ENCODE assay signal across 7 cellular contexts in the genomic region with DNA sequence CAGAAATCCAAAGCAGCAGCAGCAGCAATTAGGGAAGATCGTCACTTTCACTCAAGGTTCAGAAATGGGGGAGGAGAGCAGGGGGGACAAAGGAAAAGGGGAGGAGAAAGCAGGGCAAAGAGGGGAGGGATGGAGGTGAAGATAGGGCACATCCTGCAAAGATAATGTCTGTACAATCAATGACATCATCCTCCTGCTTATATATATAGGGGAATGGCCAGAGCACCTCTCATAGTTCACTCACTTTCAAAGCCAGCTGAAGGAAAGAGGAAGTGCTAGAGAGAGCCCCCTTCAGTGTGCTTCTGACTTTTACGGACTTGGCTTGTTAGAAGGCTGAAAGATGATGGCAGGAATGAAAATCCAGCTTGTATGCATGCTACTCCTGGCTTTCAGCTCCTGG. TPM values are rescaled to one million over a fixed set of nuclear protein-coding genes. Genes with fewer than 3 reads are reported as not detected.
DNase-seq lines count a peak whose midpoint lies in the region; ATAC-seq and TF ChIP-seq lines count a peak whose summit lies in the region.

A gene with protein sequence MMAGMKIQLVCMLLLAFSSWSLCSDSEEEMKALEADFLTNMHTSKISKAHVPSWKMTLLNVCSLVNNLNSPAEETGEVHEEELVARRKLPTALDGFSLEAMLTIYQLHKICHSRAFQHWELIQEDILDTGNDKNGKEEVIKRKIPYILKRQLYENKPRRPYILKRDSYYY (plus strand): TSS at position 232 of the 400 bp plus-strand sequence. CDS start 109 bp downstream, at position 341.

- H3K27me3 Mint-ChIP-seq in Calu3 (ENCODE audit: unreplicated experiment), result no peaks in the 10 kb centered on the region
- peaks cover 2% of the 10 kb centered on the region for H3K27me3 Mint-ChIP-seq in activated CD4-positive, alpha-beta T cell treated with anti-CD3 and anti-CD28 coated beads, Interleukin-2, amount 10 ng/mL, durations not matched to agents 7 days and 5 days

- no peak for TF ChIP-seq POLR2A in testis (IDR thresholded peaks at IDR 0.05)

- no peaks in the 10 kb centered on the region for H3K79me2 ChIP-seq in OCI-LY3 (ENCODE audit: low read length)

- H3K36me3 ChIP-seq in OCI-LY3 (replicated peaks; ENCODE audit: low read depth, low read length), result no peaks in the 10 kb centered on the region
- no peaks in the 10 kb centered on the region for H3K36me3 ChIP-seq in mesodermal cell (ENCODE audit: control insufficient read depth, insufficient read depth, low read length)
- H3K36me3 ChIP-seq in testis (ENCODE audit: low read depth, missing control alignments), result no peaks in the 10 kb centered on the region

- no peaks in the 10 kb centered on the region for H3K27me3 ChIP-seq in OCI-LY3 (ENCODE audit: low read depth, low read length)
- no peaks in the 10 kb centered on the region for H3K27me3 ChIP-seq in testis

- 0 out of 2 replicates have a peak within 1 kb of the TSS, but pooled peaks have one; percentile 13 for H3K9ac ChIP-seq in OCI-LY3 (ENCODE audit: low read length)

- peak; percentile 74 for ATAC-seq in GM19372 (IDR thresholded peaks at IDR 0.05; ENCODE audit: low read depth, unreplicated experiment)
- ATAC-seq in HG03045 (IDR thresholded peaks at IDR 0.05; ENCODE audit: unreplicated experiment), result peak; percentile 62

- H3K27ac Mint-ChIP-seq in Calu3 (ENCODE audit: unreplicated experiment), result no peak within 1 kb of the TSS
- H3K27ac Mint-ChIP-seq in activated CD4-positive, alpha-beta T cell treated with anti-CD3 and anti-CD28 coated beads, Interleukin-2, amount 10 ng/mL, durations not matched to agents 7 days and 5 days, result no peak within 1 kb of the TSS

- no peaks in the 10 kb centered on the region for H3K36me3 Mint-ChIP-seq in Calu3 (ENCODE audit: insufficient read depth, unreplicated experiment)
- no peaks in the 10 kb centered on the region for H3K36me3 Mint-ChIP-seq in activated CD4-positive, alpha-beta T cell treated with anti-CD3 and anti-CD28 coated beads, Interleukin-2, amount 10 ng/mL, durations not matched to agents 7 days and 5 days (ENCODE audit: low read depth)

- H3K4me1 ChIP-seq in OCI-LY3 (ENCODE audit: low read length) (peaks cover 28% of the 10 kb centered on the region), mesodermal cell (ENCODE audit: control insufficient read depth, insufficient read depth, low read length, poor library complexity, severe bottlenecking) (no peaks in the 10 kb centered on the region), testis (no peaks in the 10 kb centered on the region)

- no peaks in the 10 kb centered on the region for H3K9me3 Mint-ChIP-seq in Calu3 (ENCODE audit: low read depth, unreplicated experiment)
- H3K9me3 Mint-ChIP-seq in activated CD4-positive, alpha-beta T cell treated with anti-CD3 and anti-CD28 coated beads, Interleukin-2, amount 10 ng/mL, durations not matched to agents 7 days and 5 days, result no peaks in the 10 kb centered on the region

- CTCF ChIA-PET in Calu3 (lab: Charles Lee), result no interaction called here
- CTCF ChIA-PET in activated CD4-positive, alpha-beta T cell treated with anti-CD3 and anti-CD28 coated beads, Interleukin-2, amount 10 ng/mL, durations not matched to agents 7 days and 5 days (lab: Charles Lee), result no interaction called here

- H3K4me3 Mint-ChIP-seq in Calu3 (ENCODE audit: low read depth, unreplicated experiment), result no peak within 1 kb of the TSS
- H3K4me3 Mint-ChIP-seq in activated CD4-positive, alpha-beta T cell treated with anti-CD3 and anti-CD28 coated beads, Interleukin-2, amount 10 ng/mL, durations not matched to agents 7 days and 5 days, result no peak within 1 kb of the TSS

- DNase-seq in Calu3 (no peak), testis (no peak)
- DNase-seq in activated CD4-positive, alpha-beta T cell treated with anti-CD3 and anti-CD28 coated beads, Interleukin-2, amount 10 ng/mL, durations not matched to agents 7 days and 5 days, result no peak

- peak within 1 kb of the TSS; percentile 72 for H3K4me2 ChIP-seq in OCI-LY3 (ENCODE audit: low read length)

- WGBS in mesodermal cell (ENCODE audit: insufficient coverage in 2 of 2), 2 experiments, result 6 to 22% methylated on average over 1 to 2 of the region's 2 CpGs
- WGBS in testis, 2 donors, result 8 to 24% methylated on average over 2 of the region's 2 CpGs

- H3K4me3 ChIP-seq in OCI-LY3 (ENCODE audit: low read length) (peak within 1 kb of the TSS; percentile 64), mesodermal cell (ENCODE audit: extremely low read depth, insufficient read depth, low read length, poor library complexity, severe bottlenecking) (peak within 1 kb of the TSS; percentile 27), testis (no peak within 1 kb of the TSS)

- H2AFZ ChIP-seq in OCI-LY3 (ENCODE audit: low read depth, low read length), result peak within 1 kb of the TSS; percentile 79

- no peaks in the 10 kb centered on the region for H3K9me3 ChIP-seq in OCI-LY3 (ENCODE audit: insufficient read depth, low read length)
- no peaks in the 10 kb centered on the region for H3K9me3 ChIP-seq in mesodermal cell (ENCODE audit: control insufficient read depth, low read length)
- no peaks in the 10 kb centered on the region for H3K9me3 ChIP-seq in testis

- no peaks in the 10 kb centered on the region for H4K20me1 ChIP-seq in OCI-LY3 (ENCODE audit: insufficient read depth, low read length)

- BruUV-seq in Calu3 (replicated peaks; lab: Mats Ljungman, UMichigan), result no TSS peak

- H3K27ac ChIP-seq in OCI-LY3 (ENCODE audit: low read length) (no peak within 1 kb of the TSS), mesodermal cell (ENCODE audit: low read depth, low read length, severe bottlenecking) (peak within 1 kb of the TSS; percentile 48), testis (no peak within 1 kb of the TSS)

- POLR2A ChIA-PET in activated CD4-positive, alpha-beta T cell treated with anti-CD3 and anti-CD28 coated beads, Interleukin-2, amount 10 ng/mL, durations not matched to agents 7 days and 5 days (lab: Charles Lee), result no interaction called here

- H3K4me1 Mint-ChIP-seq in Calu3 (ENCODE audit: low read depth, unreplicated experiment), result peaks cover 13% of the 10 kb centered on the region
- no peaks in the 10 kb centered on the region for H3K4me1 Mint-ChIP-seq in activated CD4-positive, alpha-beta T cell treated with anti-CD3 and anti-CD28 coated beads, Interleukin-2, amount 10 ng/mL, durations not matched to agents 7 days and 5 days

- peak; percentile 35 for TF ChIP-seq CTCF in OCI-LY3 (IDR thresholded peaks at IDR 0.05; ENCODE audit: low read depth, low read length)
- TF ChIP-seq CTCF in Calu3 (IDR thresholded peaks at IDR 0.05; ENCODE audit: unreplicated experiment), result no peak
- no peak for TF ChIP-seq CTCF in testis (IDR thresholded peaks at IDR 0.05)

- intact Hi-C loops in Calu3 (cut with micrococcal nuclease; ENCODE audit: unreplicated experiment), result loop anchor here (5.0 kb wide), 2 partner anchors 187 to 447 kb away; no protein-coding TSS in a partner anchor
- intact Hi-C loops in testis (cut with DNase I; ENCODE audit: low total_unique reads), result no loop called here

RNA-seq across cellular contexts. Expression of the gene that starts here (rescaled TPM):
- polyA plus RNA-seq in mesodermal cell (2013, experiment 1 of 2), result 162 TPM
- 147 TPM for polyA plus RNA-seq in mesodermal cell (2013, experiment 2 of 2)
- total RNA-seq in Calu3 (2022) (not detected in 2 replicates), testis (not detected)
- not detected for total RNA-seq in activated CD4-positive, alpha-beta T cell treated with anti-CD3 and anti-CD28 coated beads, Interleukin-2, amount 10 ng/mL, durations not matched to agents 7 days and 5 days
- 1.2 TPM for polyA plus RNA-seq in testis (ENCODE audit: insufficient read depth, low read depth, low replicate concordance)

Comparison
In these comparisons a context has a peak if more than half of its experiments do, and no peak if none do; other contexts are left out.
1. H3K4me3 ChIP-seq: peak in OCI-LY3 (single experiment) and mesodermal cell (single experiment); none in testis (0 of 2).